24 cellular contexts compared by ENCODE assay signal in the genomic region with DNA sequence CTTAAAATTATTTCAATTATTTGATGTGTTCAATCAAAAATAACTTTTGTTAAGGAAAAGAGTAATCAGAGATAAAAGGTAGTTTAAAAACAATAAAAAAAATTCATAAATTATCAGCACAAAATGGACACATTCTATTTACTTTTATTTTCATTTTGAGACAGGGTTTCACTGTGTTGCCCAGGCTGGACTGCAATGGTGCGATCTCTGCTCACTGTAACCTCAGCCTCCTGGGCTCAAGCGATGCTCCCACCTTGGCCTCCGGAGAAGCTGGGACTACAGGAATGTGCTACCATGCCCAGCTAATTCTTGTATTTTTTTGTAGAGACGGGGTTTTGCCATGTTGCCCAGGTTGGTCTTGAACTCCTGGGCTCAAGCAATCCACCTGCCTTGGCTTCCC. TPM values are rescaled to one million over a fixed set of nuclear protein-coding genes. Genes with fewer than 3 reads are reported as not detected.
DNase-seq lines count a peak whose midpoint lies in the region; ATAC-seq and TF ChIP-seq lines count a peak whose summit lies in the region.
"Had no signal": no experiment of that assay in that cellular context is flagged by ENCODE, and none has a peak within 500 bp of the region (broad histone marks: within the 10 kb centered on the region; RNA-seq: fewer than 3 reads in every experiment).

No MANE protein-coding gene starts in this region.

- peak overlapping the region; percentile 25 for H3K4me3 Mint-ChIP-seq in stimulated activated naive CD8-positive, alpha-beta T cell treated with anti-CD3 and anti-CD28 coated beads, Interleukin-15, Interleukin-2, amounts not matched to agents 100 ng/mL and 50 ng/mL, for 24 hours
- peak overlapping the region; percentile 20 for H3K4me3 Mint-ChIP-seq in activated CD8-positive, alpha-beta T cell treated with anti-CD3 and anti-CD28 coated beads, Interleukin-2, amount 10 ng/mL, durations not matched to agents 7 days and 5 days
- peak overlapping the region in 4 of 5 donors; percentile 36 to 71 (median 39) for H3K4me3 Mint-ChIP-seq in immature natural killer cell
- H3K4me3 Mint-ChIP-seq: brain had no signal

- no peak for TF ChIP-seq POLR2A in breast epithelium (IDR thresholded peaks at IDR 0.05)

- POLR2A ChIA-PET in activated CD8-positive, alpha-beta T cell treated with anti-CD3 and anti-CD28 coated beads, Interleukin-2, amount 10 ng/mL, durations not matched to agents 7 days and 5 days (lab: Charles Lee), result interaction anchor here (1.3 to 1.8 kb wide), 3 partner anchors 11 to 281 kb away, joined by 3 to 4 read pairs (median 4); a partner anchor contains a TSS
- POLR2A ChIA-PET in A673 (lab: Charles Lee; ENCODE audit: low non-redundant PET), result no interaction called here

- H3K27me3 Mint-ChIP-seq in stimulated activated naive CD8-positive, alpha-beta T cell treated with anti-CD3 and anti-CD28 coated beads, Interleukin-15, Interleukin-2, amounts not matched to agents 100 ng/mL and 50 ng/mL, for 24 hours, result no peaks in the 10 kb centered on the region
- no peaks in the 10 kb centered on the region for H3K27me3 Mint-ChIP-seq in activated CD8-positive, alpha-beta T cell treated with anti-CD3 and anti-CD28 coated beads, Interleukin-2, amount 10 ng/mL, durations not matched to agents 7 days and 5 days (ENCODE audit: low read depth)
- H3K27me3 Mint-ChIP-seq in immature natural killer cell (ENCODE audit: low read depth in 3 of 3), result peaks cover 0 to under 1% (median 0%) of the 10 kb centered on the region in 3 donors

- no peak for TF ChIP-seq CTCF in A673 (conservative IDR thresholded peaks at IDR 0.05; ENCODE audit: low read depth, low read length)
- TF ChIP-seq CTCF in breast epithelium (IDR thresholded peaks at IDR 0.05), result no peak

- peaks cover 24% of the 10 kb centered on the region for H3K36me3 Mint-ChIP-seq in stimulated activated naive CD8-positive, alpha-beta T cell treated with anti-CD3 and anti-CD28 coated beads, Interleukin-15, Interleukin-2, amounts not matched to agents 100 ng/mL and 50 ng/mL, for 24 hours (ENCODE audit: low read depth)
- H3K36me3 Mint-ChIP-seq in activated CD8-positive, alpha-beta T cell treated with anti-CD3 and anti-CD28 coated beads, Interleukin-2, amount 10 ng/mL, durations not matched to agents 7 days and 5 days (ENCODE audit: low read depth), result peaks cover 65% of the 10 kb centered on the region
- peaks cover 4 to 9% (median 8%) of the 10 kb centered on the region in 3 donors for H3K36me3 Mint-ChIP-seq in immature natural killer cell

- DNase-seq in stimulated activated naive CD8-positive, alpha-beta T cell treated with anti-CD3 and anti-CD28 coated beads, Interleukin-15, Interleukin-2, amounts not matched to agents 100 U/mL and 50 U/mL, for 24 hours, result no peak
- peak; percentile 18 for DNase-seq in activated CD8-positive, alpha-beta T cell treated with anti-CD3 and anti-CD28 coated beads, Interleukin-2, amount 10 ng/mL, durations not matched to agents 7 days and 5 days
- no peak for DNase-seq in immature natural killer cell
- no peak for DNase-seq in A673 (ENCODE audit: low spot score)
- no peak for DNase-seq in breast epithelium (ENCODE audit: low spot score in 2 of 2)
- no peak for DNase-seq in retina
- DNase-seq: activated CD4-positive, alpha-beta T cell treated with anti-CD3 and anti-CD28 coated beads for 4 hours; activated T-cell treated with anti-CD3 and anti-CD28 coated beads for 4 hours; adrenal gland; effector CD4-positive, alpha-beta T cell; erythroblast; foreskin fibroblast; left colon; mesendoderm; NCI-H1694 treated with DMSO at 0.1 percent for 48 hours; NCI-H2171 treated with DMSO at 0.1 percent for 48 hours; NK-92 treated with Interleukin-12 subunit alpha and Interleukin-12 subunit beta, amount 100 ng/mL, for 24 hours; SIG-M5; stimulated activated CD4-positive, alpha-beta T cell treated with anti-CD3 and anti-CD28 coated beads, Interleukin-2, amount 100 ng/mL, for 48 hours; stimulated activated naive CD4-positive, alpha-beta T cell had no signal

- ATAC-seq in stimulated activated naive CD8-positive, alpha-beta T cell treated with anti-CD3 and anti-CD28 coated beads, Interleukin-15, Interleukin-2, amounts not matched to agents 100 U/mL and 50 U/mL, for 24 hours, result no peak
- no peak for ATAC-seq in activated CD8-positive, alpha-beta T cell treated with anti-CD3 and anti-CD28 coated beads, Interleukin-2, amount 10 ng/mL, durations not matched to agents 7 days and 5 days
- ATAC-seq: HCT116, left colon had no signal

- peaks cover 48% of the 10 kb centered on the region for H3K4me1 ChIP-seq in A673 (ENCODE audit: insufficient read depth, low read length, poor library complexity, severe bottlenecking)
- H3K4me1 ChIP-seq in breast epithelium, result peaks cover 0 to 3% of the 10 kb centered on the region in 2 donors

- H3K4me3 ChIP-seq in A673 (ENCODE audit: low read depth, low read length, poor library complexity, severe bottlenecking) (no peak overlapping the region), breast epithelium (no peak overlapping the region)
- H3K4me3 ChIP-seq: adrenal gland, smooth muscle cell had no signal

- no peaks in the 10 kb centered on the region for H3K27me3 ChIP-seq in A673 (replicated peaks; ENCODE audit: insufficient read depth, low read depth, low read length, poor library complexity)
- H3K27me3 ChIP-seq in breast epithelium, result no peaks in the 10 kb centered on the region
- H3K27me3 ChIP-seq: adrenal gland had no signal

- H3K27ac Mint-ChIP-seq in stimulated activated naive CD8-positive, alpha-beta T cell treated with anti-CD3 and anti-CD28 coated beads, Interleukin-15, Interleukin-2, amounts not matched to agents 100 ng/mL and 50 ng/mL, for 24 hours, result peak overlapping the region; percentile 100
- peak overlapping the region; percentile 41 for H3K27ac Mint-ChIP-seq in activated CD8-positive, alpha-beta T cell treated with anti-CD3 and anti-CD28 coated beads, Interleukin-2, amount 10 ng/mL, durations not matched to agents 7 days and 5 days
- peak overlapping the region; percentile 73 to 98 (median 86) for H3K27ac Mint-ChIP-seq in immature natural killer cell

- CTCF ChIA-PET in activated CD8-positive, alpha-beta T cell treated with anti-CD3 and anti-CD28 coated beads, Interleukin-2, amount 10 ng/mL, durations not matched to agents 7 days and 5 days (lab: Charles Lee), result interaction anchor here (1.8 to 11.3 kb wide), 3 partner anchors 12 to 21 kb away, joined by 4 to 130 read pairs (median 92); no protein-coding TSS in a partner anchor
- CTCF ChIA-PET in A673 (lab: Charles Lee), result no interaction called here

- peaks cover 100% of the 10 kb centered on the region for H3K4me1 Mint-ChIP-seq in stimulated activated naive CD8-positive, alpha-beta T cell treated with anti-CD3 and anti-CD28 coated beads, Interleukin-15, Interleukin-2, amounts not matched to agents 100 ng/mL and 50 ng/mL, for 24 hours (ENCODE audit: low read depth)
- peaks cover 92% of the 10 kb centered on the region for H3K4me1 Mint-ChIP-seq in activated CD8-positive, alpha-beta T cell treated with anti-CD3 and anti-CD28 coated beads, Interleukin-2, amount 10 ng/mL, durations not matched to agents 7 days and 5 days (ENCODE audit: low read depth)
- H3K4me1 Mint-ChIP-seq in immature natural killer cell, result peaks cover 85 to 97% of the 10 kb centered on the region in 2 donors

- H3K36me3 ChIP-seq in A673 (ENCODE audit: insufficient read depth, low read length, poor library complexity, severe bottlenecking) (no peaks in the 10 kb centered on the region), breast epithelium (no peaks in the 10 kb centered on the region)
- H3K36me3 ChIP-seq: adrenal gland had no signal

- H3K9me3 ChIP-seq in A673 (ENCODE audit: low read depth, low read length, poor library complexity, severe bottlenecking), result no peaks in the 10 kb centered on the region
- no peaks in the 10 kb centered on the region for H3K9me3 ChIP-seq in breast epithelium
- H3K9me3 ChIP-seq: adrenal gland had no signal

- H3K27ac ChIP-seq in A673 (ENCODE audit: low read depth, low read length, poor library complexity, severe bottlenecking) (no peak overlapping the region), breast epithelium (no peak overlapping the region)
- H3K27ac ChIP-seq: adrenal gland had no signal

- no TSS peak for BruUV-seq in A673 (replicated peaks; lab: Mats Ljungman, UMichigan)

- no peaks in the 10 kb centered on the region for H3K9me3 Mint-ChIP-seq in stimulated activated naive CD8-positive, alpha-beta T cell treated with anti-CD3 and anti-CD28 coated beads, Interleukin-15, Interleukin-2, amounts not matched to agents 100 ng/mL and 50 ng/mL, for 24 hours
- no peaks in the 10 kb centered on the region for H3K9me3 Mint-ChIP-seq in activated CD8-positive, alpha-beta T cell treated with anti-CD3 and anti-CD28 coated beads, Interleukin-2, amount 10 ng/mL, durations not matched to agents 7 days and 5 days (ENCODE audit: insufficient read depth)
- H3K9me3 Mint-ChIP-seq in immature natural killer cell, result no peaks in the 10 kb centered on the region
- H3K9me3 Mint-ChIP-seq: brain had no signal

- intact Hi-C loops in A673 (cut with micrococcal nuclease; ENCODE audit: unreplicated experiment), result no loop called here
- intact Hi-C loops in breast epithelium (cut with DNase I; ENCODE audit: low total_unique reads), result no loop called here

RNA-seq across cellular contexts. Expression of a gene that starts 47.1 kb away (rescaled TPM):
- total RNA-seq in activated CD8-positive, alpha-beta T cell treated with anti-CD3 and anti-CD28 coated beads, Interleukin-2, amount 10 ng/mL, durations not matched to agents 7 days and 5 days, result 10 to 100 TPM; 77.5 TPM
- 10 to 100 TPM; 17.3 to 80.1 (median 31.0) TPM for polyA plus RNA-seq in immature natural killer cell
- total RNA-seq in A673 (2021), result 22.5 and 24.0 TPM in 2 replicates
- 10 to 100 TPM; 21.8 to 38.1 (median 29.2) TPM for total RNA-seq in breast epithelium

Comparison
In these comparisons a context has a peak if more than half of its experiments do, and no peak if none do; other contexts are left out.
1. H3K27ac Mint-ChIP-seq: peak in every context shown above with its lines; median percentile 100 in stimulated activated naive CD8-positive, alpha-beta T cell treated with anti-CD3 and anti-CD28 coated beads, Interleukin-15, Interleukin-2, amounts not matched to agents 100 ng/mL and 50 ng/mL, for 24 hours; 86 in immature natural killer cell; 41 in activated CD8-positive, alpha-beta T cell treated with anti-CD3 and anti-CD28 coated beads, Interleukin-2, amount 10 ng/mL, durations not matched to agents 7 days and 5 days.